1 cellular context compared by ENCODE assay signal in genomic region chr13:80307401-80307987, GRCh38.
TF ChIP-seq lines count a peak whose summit lies in the region.

No MANE protein-coding gene starts in this region.

TF ChIP-seq in SK-N-SH, 30 proteins besides CTCF, POLR2A, EP300 and RAD21:
- TF ChIP-seq POLR2AphosphoS5 (IDR thresholded peaks at IDR 0.05; ENCODE audit: low read depth, low read length) (no peak), TCF12 (IDR thresholded peaks at IDR 0.05) (no peak), SIN3A (IDR thresholded peaks at IDR 0.05; ENCODE audit: borderline replicate concordance, low read depth, low read length) (no peak), RXRA (IDR thresholded peaks at IDR 0.05; ENCODE audit: borderline replicate concordance, low read depth) (no peak), ZBTB33 (IDR thresholded peaks at IDR 0.05; ENCODE audit: borderline replicate concordance, low read depth) (no peak), IRF3 (IDR thresholded peaks at IDR 0.05; ENCODE audit: low read depth, low read length) (no peak), JUND (IDR thresholded peaks at IDR 0.05) (no peak), FOXJ3 (CRISPR knock-in tag; IDR thresholded peaks at IDR 0.05) (no peak), GATA2 (CRISPR knock-in tag; IDR thresholded peaks at IDR 0.05) (no peak)
TF ChIP-seq in SK-N-SH: peak in this region for 0.
